Comparison of ENCODE assay signal across 1 cellular context in the genomic region with DNA sequence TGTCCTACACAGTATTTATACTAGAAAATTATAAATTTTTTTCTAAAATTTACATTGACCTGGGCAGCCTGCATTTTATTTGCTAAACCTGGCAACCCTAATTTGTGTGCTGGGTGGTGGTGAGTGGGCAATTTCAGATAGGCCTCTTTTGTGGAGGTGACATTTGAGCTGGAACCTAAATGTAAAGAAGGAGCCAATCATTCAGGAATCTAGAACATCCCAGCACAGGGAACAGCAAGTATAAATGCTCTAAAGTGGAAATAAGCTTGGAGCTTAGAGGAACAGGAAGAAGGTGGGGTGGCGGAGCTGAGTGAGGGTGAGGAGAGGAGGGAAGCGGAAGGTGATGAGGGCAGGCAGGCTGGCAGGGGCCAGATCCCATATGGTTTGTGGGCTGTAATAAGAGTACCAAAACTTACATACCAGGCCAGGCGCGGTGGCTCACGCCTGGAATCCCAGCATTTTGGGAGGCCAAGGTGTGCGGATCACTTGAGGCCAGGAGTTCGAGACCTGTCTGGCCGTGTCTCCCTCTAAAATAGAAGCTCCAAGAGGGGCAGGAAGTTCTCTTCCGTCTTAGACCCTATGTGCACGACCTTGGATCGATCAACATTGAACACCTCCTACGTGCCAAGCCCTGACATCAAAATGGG.
TF ChIP-seq lines count a peak whose summit lies in the region.

No MANE protein-coding gene starts in this region.

TF ChIP-seq in GM23338, 12 proteins besides CTCF, POLR2A, EP300 and RAD21 (continued from another document):
- TF ChIP-seq, protein P1, sequence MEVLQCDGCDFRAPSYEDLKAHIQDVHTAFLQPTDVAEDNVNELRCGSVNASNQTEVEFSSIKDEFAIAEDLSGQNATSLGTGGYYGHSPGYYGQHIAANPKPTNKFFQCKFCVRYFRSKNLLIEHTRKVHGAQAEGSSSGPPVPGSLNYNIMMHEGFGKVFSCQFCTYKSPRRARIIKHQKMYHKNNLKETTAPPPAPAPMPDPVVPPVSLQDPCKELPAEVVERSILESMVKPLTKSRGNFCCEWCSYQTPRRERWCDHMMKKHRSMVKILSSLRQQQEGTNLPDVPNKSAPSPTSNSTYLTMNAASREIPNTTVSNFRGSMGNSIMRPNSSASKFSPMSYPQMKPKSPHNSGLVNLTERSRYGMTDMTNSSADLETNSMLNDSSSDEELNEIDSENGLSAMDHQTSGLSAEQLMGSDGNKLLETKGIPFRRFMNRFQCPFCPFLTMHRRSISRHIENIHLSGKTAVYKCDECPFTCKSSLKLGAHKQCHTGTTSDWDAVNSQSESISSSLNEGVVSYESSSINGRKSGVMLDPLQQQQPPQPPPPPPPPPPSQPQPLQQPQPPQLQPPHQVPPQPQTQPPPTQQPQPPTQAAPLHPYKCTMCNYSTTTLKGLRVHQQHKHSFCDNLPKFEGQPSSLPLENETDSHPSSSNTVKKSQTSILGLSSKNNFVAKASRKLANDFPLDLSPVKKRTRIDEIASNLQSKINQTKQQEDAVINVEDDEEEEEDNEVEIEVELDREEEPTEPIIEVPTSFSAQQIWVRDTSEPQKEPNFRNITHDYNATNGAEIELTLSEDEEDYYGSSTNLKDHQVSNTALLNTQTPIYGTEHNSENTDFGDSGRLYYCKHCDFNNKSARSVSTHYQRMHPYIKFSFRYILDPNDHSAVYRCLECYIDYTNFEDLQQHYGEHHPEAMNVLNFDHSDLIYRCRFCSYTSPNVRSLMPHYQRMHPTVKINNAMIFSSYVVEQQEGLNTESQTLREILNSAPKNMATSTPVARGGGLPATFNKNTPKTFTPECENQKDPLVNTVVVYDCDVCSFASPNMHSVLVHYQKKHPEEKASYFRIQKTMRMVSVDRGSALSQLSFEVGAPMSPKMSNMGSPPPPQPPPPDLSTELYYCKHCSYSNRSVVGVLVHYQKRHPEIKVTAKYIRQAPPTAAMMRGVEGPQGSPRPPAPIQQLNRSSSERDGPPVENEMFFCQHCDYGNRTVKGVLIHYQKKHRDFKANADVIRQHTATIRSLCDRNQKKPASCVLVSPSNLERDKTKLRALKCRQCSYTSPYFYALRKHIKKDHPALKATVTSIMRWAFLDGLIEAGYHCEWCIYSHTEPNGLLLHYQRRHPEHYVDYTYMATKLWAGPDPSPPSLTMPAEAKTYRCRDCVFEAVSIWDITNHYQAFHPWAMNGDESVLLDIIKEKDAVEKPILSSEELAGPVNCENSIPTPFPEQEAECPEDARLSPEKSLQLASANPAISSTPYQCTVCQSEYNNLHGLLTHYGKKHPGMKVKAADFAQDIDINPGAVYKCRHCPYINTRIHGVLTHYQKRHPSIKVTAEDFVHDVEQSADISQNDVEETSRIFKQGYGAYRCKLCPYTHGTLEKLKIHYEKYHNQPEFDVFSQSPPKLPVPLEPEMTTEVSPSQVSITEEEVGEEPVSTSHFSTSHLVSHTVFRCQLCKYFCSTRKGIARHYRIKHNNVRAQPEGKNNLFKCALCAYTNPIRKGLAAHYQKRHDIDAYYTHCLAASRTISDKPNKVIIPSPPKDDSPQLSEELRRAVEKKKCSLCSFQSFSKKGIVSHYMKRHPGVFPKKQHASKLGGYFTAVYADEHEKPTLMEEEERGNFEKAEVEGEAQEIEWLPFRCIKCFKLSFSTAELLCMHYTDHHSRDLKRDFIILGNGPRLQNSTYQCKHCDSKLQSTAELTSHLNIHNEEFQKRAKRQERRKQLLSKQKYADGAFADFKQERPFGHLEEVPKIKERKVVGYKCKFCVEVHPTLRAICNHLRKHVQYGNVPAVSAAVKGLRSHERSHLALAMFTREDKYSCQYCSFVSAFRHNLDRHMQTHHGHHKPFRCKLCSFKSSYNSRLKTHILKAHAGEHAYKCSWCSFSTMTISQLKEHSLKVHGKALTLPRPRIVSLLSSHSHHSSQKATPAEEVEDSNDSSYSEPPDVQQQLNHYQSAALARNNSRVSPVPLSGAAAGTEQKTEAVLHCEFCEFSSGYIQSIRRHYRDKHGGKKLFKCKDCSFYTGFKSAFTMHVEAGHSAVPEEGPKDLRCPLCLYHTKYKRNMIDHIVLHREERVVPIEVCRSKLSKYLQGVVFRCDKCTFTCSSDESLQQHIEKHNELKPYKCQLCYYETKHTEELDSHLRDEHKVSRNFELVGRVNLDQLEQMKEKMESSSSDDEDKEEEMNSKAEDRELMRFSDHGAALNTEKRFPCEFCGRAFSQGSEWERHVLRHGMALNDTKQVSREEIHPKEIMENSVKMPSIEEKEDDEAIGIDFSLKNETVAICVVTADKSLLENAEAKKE (CRISPR knock-in tag; IDR thresholded peaks at IDR 0.05) = no peak
